In genomic region chr3:178085817-178086123, GRCh38 we compare ENCODE assay signal across 13 cellular contexts.
DNase-seq lines count a peak whose midpoint lies in the region; ATAC-seq and TF ChIP-seq lines count a peak whose summit lies in the region.
"Had no signal": no experiment of that assay in that cellular context is flagged by ENCODE, and none has a peak within 500 bp of the region (broad histone marks: within the 10 kb centered on the region; RNA-seq: fewer than 3 reads in every experiment).

No MANE protein-coding gene starts in this region.

- H3K36me3 Mint-ChIP-seq in T-helper 17 cell (ENCODE audit: low read depth), result peaks cover 3% of the 10 kb centered on the region
- H3K36me3 Mint-ChIP-seq in progenitor cell of endocrine pancreas (ENCODE audit: insufficient read depth), result no peaks in the 10 kb centered on the region

- H3K4me1 ChIP-seq in BLaER1 treated with 17β-estradiol and CSF1 and Interleukin-3, amounts not matched to agents 10 nM and 100 nM, result peaks cover 11 to 36% (median 31%) of the 10 kb centered on the region in 10 experiments; a peak in 19 of 20 replicates
- peaks cover 57% of the 10 kb centered on the region for H3K4me1 ChIP-seq in hepatocyte (ENCODE audit: insufficient read depth)

- H3K4me3 ChIP-seq in BLaER1 treated with 17β-estradiol and CSF1 and Interleukin-3, amounts not matched to agents 10 nM and 100 nM, result no peak overlapping the region
- H3K4me3 ChIP-seq in hepatocyte, result no peak overlapping the region
- H3K4me3 ChIP-seq: gastrocnemius medialis, mucosa of descending colon had no signal

- peaks cover 4% of the 10 kb centered on the region for H3K27me3 Mint-ChIP-seq in T-helper 17 cell
- no peaks in the 10 kb centered on the region for H3K27me3 Mint-ChIP-seq in progenitor cell of endocrine pancreas

- H3K36me3 ChIP-seq in BLaER1 treated with 17β-estradiol and CSF1 and Interleukin-3, amounts not matched to agents 10 nM and 100 nM, result no peaks in the 10 kb centered on the region
- H3K36me3 ChIP-seq in hepatocyte (replicated peaks; ENCODE audit: insufficient read depth, low read depth), result no peaks in the 10 kb centered on the region
- H3K36me3 ChIP-seq: gastrocnemius medialis had no signal

- ATAC-seq in T-helper 17 cell (no peak), GM18873 (IDR thresholded peaks at IDR 0.05; ENCODE audit: low FRiP score, unreplicated experiment) (no peak), HG03139 (IDR thresholded peaks at IDR 0.05; ENCODE audit: unreplicated experiment) (no peak)
- ATAC-seq: HCT116 had no signal

- H3K79me2 ChIP-seq in hepatocyte, result no peaks in the 10 kb centered on the region

- H3K27me3 ChIP-seq in BLaER1 treated with 17β-estradiol and CSF1 and Interleukin-3, amounts not matched to agents 10 nM and 100 nM, result no peaks in the 10 kb centered on the region
- H3K27me3 ChIP-seq in hepatocyte, result no peaks in the 10 kb centered on the region
- H3K27me3 ChIP-seq: gastrocnemius medialis had no signal

- H3K9me3 ChIP-seq in BLaER1 treated with 17β-estradiol and CSF1 and Interleukin-3, amounts not matched to agents 10 nM and 100 nM (replicated peaks in 1 of 11), result peaks cover 8 to 14% (median 13%) of the 10 kb centered on the region in 11 experiments; a peak in 20 of 22 replicates
- H3K9me3 ChIP-seq in T-helper 17 cell (ENCODE audit: control insufficient read depth, low read length, poor library complexity, severe bottlenecking) (no peaks in the 10 kb centered on the region), hepatocyte (ENCODE audit: low read depth) (no peaks in the 10 kb centered on the region)
- H3K9me3 ChIP-seq: gastrocnemius medialis, mucosa of descending colon had no signal

- no peaks in the 10 kb centered on the region for H3K9me3 Mint-ChIP-seq in progenitor cell of endocrine pancreas (ENCODE audit: low read depth)

- no peaks in the 10 kb centered on the region for H3K9me2 ChIP-seq in hepatocyte (replicated peaks; ENCODE audit: insufficient read depth)

- TF ChIP-seq CTCF in hepatocyte (IDR thresholded peaks at IDR 0.05; ENCODE audit: poor library complexity), result no peak
- TF ChIP-seq CTCF in progenitor cell of endocrine pancreas (IDR thresholded peaks at IDR 0.05; ENCODE audit: unreplicated experiment), result no peak

- H3K4me3 Mint-ChIP-seq in T-helper 17 cell (no peak overlapping the region), progenitor cell of endocrine pancreas (ENCODE audit: low read depth) (no peak overlapping the region)

- H4K20me1 ChIP-seq in BLaER1 treated with 17β-estradiol and CSF1 and Interleukin-3, amounts not matched to agents 10 nM and 100 nM, result no peaks in the 10 kb centered on the region
- no peaks in the 10 kb centered on the region for H4K20me1 ChIP-seq in hepatocyte (ENCODE audit: insufficient read depth, poor library complexity, severe bottlenecking)

- DNase-seq in T-helper 17 cell, result no peak
- DNase-seq in hepatocyte (ENCODE audit: low spot score), result no peak
- DNase-seq in progenitor cell of endocrine pancreas (ENCODE audit: low spot score, unreplicated experiment), result no peak
- DNase-seq in SW 1271 (lab: John Stamatoyannopoulos, UW), result no peak
- DNase-seq in activated gamma-delta T cell (lab: John Stamatoyannopoulos, UW), result no peak
- DNase-seq: activated CD4-positive, CD25-positive, alpha-beta regulatory T cell; activated naive CD4-positive, alpha-beta T cell; gastrocnemius medialis had no signal

- H3K4me1 Mint-ChIP-seq in T-helper 17 cell, result peaks cover 15% of the 10 kb centered on the region
- H3K4me1 Mint-ChIP-seq in progenitor cell of endocrine pancreas (ENCODE audit: low read depth), result peaks cover 62% of the 10 kb centered on the region

- H3K27ac Mint-ChIP-seq in T-helper 17 cell (peak overlapping the region; percentile 85), progenitor cell of endocrine pancreas (peak overlapping the region; percentile 76)

- no peak overlapping the region for H3K27ac ChIP-seq in BLaER1 treated with 17β-estradiol and CSF1 and Interleukin-3, amounts not matched to agents 10 nM and 100 nM
- peak overlapping the region; percentile 62 for H3K27ac ChIP-seq in hepatocyte

- peak overlapping the region; percentile 5 for H2AFZ ChIP-seq in hepatocyte

- H3K9ac ChIP-seq in BLaER1 treated with 17β-estradiol and CSF1 and Interleukin-3, amounts not matched to agents 10 nM and 100 nM, result no peak overlapping the region

- peak overlapping the region in 7 of 11 experiments; percentile 40 to 74 (median 57); a peak in 10 of 22 replicates for H3K4me2 ChIP-seq in BLaER1 treated with 17β-estradiol and CSF1 and Interleukin-3, amounts not matched to agents 10 nM and 100 nM
- no peak overlapping the region for H3K4me2 ChIP-seq in hepatocyte
